In the genomic region with DNA sequence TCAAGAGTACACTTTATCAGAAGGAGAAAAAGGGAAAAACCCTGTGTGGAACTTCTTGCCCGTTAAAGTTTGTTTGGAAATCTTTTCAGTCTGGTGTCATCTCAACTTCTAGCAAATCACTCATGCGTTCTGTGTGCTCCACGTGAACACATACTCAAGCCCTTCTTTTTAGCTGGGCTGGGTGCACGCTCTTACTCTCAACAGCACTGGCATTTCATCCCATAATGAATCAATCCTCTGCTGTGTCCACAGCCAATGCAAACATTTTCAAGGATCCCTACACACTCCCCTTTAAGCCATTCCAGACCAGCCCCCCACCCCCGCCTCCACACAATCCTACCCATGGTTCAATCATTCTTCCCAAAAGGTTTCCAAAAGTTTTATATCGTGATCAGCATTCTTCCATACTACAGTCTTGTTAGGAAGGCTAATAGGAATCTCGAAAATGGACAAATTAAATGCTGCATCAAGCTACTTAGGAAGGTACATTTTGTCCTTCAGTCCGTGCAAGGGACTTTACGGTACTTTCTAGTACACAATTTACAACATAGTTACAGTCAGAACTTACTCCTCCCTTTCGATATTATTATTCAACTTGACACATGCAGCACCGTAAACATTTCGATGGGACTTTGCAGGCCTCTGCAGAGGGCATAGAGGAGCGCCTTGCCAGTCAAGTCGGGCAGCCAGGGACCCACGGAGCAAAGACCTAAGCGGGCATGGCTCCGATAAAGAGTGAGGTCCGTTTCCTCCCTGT, we compare ENCODE assay signal across 8 cellular contexts. TPM values are rescaled to one million over a fixed set of nuclear protein-coding genes. Genes with fewer than 3 reads are reported as not detected.
DNase-seq lines count a peak whose midpoint lies in the region; ATAC-seq and TF ChIP-seq lines count a peak whose summit lies in the region.

No MANE protein-coding gene starts in this region.

- no peaks in the 10 kb centered on the region for H3K27me3 Mint-ChIP-seq in central memory CD8-positive, alpha-beta T cell
- H3K27me3 Mint-ChIP-seq in mesothelial cell of epicardium (ENCODE audit: low read depth): peaks cover 2% of the 10 kb centered on the region

- H3K9ac ChIP-seq in NT2/D1 (ENCODE audit: insufficient read length, low read depth): peak overlapping the region; percentile 67

- no peaks in the 10 kb centered on the region for H3K36me3 ChIP-seq in NT2/D1 (ENCODE audit: insufficient read depth, insufficient read length, low read length)

- H3K4me3 Mint-ChIP-seq in central memory CD8-positive, alpha-beta T cell: peak overlapping the region; percentile 98
- peak overlapping the region; percentile 89 for H3K4me3 Mint-ChIP-seq in mesothelial cell of epicardium

- no peaks in the 10 kb centered on the region for H3K9me3 Mint-ChIP-seq in central memory CD8-positive, alpha-beta T cell
- H3K9me3 Mint-ChIP-seq in mesothelial cell of epicardium: no peaks in the 10 kb centered on the region

- no peak for TF ChIP-seq CTCF in GM10266 (IDR thresholded peaks at IDR 0.05; ENCODE audit: control insufficient read depth, insufficient read depth, low read depth, missing control alignments)
- no peak for TF ChIP-seq CTCF in mesothelial cell of epicardium (IDR thresholded peaks at IDR 0.05; ENCODE audit: unreplicated experiment)

- H3K4me3 ChIP-seq in NT2/D1 (ENCODE audit: insufficient read length, low read depth): peak overlapping the region; percentile 62

- H3K4me1 Mint-ChIP-seq in central memory CD8-positive, alpha-beta T cell: peaks cover 53% of the 10 kb centered on the region
- H3K4me1 Mint-ChIP-seq in mesothelial cell of epicardium: peaks cover 60% of the 10 kb centered on the region

- peaks cover 7% of the 10 kb centered on the region for H3K4me1 ChIP-seq in NT2/D1 (ENCODE audit: insufficient read depth, insufficient read length)

- no peaks in the 10 kb centered on the region for H3K9me3 ChIP-seq in NT2/D1 (ENCODE audit: insufficient read depth, low read length)

- H3K36me3 Mint-ChIP-seq in central memory CD8-positive, alpha-beta T cell (ENCODE audit: insufficient read depth): peaks cover 19% of the 10 kb centered on the region
- no peaks in the 10 kb centered on the region for H3K36me3 Mint-ChIP-seq in mesothelial cell of epicardium

- H3K27me3 ChIP-seq in NT2/D1 (ENCODE audit: insufficient read depth, insufficient read length): peaks cover 83% of the 10 kb centered on the region

- ATAC-seq in central memory CD8-positive, alpha-beta T cell (replicated peaks; ENCODE audit: extremely low read depth, poor library complexity, severe bottlenecking): no peak
- no peak for ATAC-seq in GM19463 (IDR thresholded peaks at IDR 0.05; ENCODE audit: unreplicated experiment)
- ATAC-seq in GM18858 (IDR thresholded peaks at IDR 0.05; ENCODE audit: unreplicated experiment): no peak

- peak; percentile 3 for DNase-seq in A172 (ENCODE audit: low spot score)
- DNase-seq in GM10266 (ENCODE audit: extremely low spot score): peak; percentile 65
- DNase-seq in NT2/D1 (ENCODE audit: low read depth, low spot score): no peak
- no peak for DNase-seq in central memory CD8-positive, alpha-beta T cell (ENCODE audit: low spot score in 2 of 2)
- DNase-seq in mesothelial cell of epicardium (ENCODE audit: low spot score in 2 of 2, unreplicated experiment in 2 of 2): no peak
- no peak for DNase-seq in amniotic stem cell (lab: John Stamatoyannopoulos, UW)

- H3K27ac Mint-ChIP-seq in central memory CD8-positive, alpha-beta T cell (ENCODE audit: low read depth): peak overlapping the region; percentile 98
- peak overlapping the region; percentile 91 for H3K27ac Mint-ChIP-seq in mesothelial cell of epicardium

RNA-seq across cellular contexts. Expression of a gene that starts 1.5 kb away (rescaled TPM):
- total RNA-seq in A172 (2014; rRNA removed; shearing (Covaris generic)): 7.6 and 7.9 TPM in 2 replicates
- 47.0 to 52.6 TPM (median 52.1 TPM) in 3 replicates for total RNA-seq in mesothelial cell of epicardium

RNA-seq across cellular contexts. Expression of a gene that starts 3.1 kb away (rescaled TPM):
- total RNA-seq in A172 (2014; rRNA removed; shearing (Covaris generic)): 2.2 and 2.7 TPM in 2 replicates
- total RNA-seq in mesothelial cell of epicardium: 48.6 to 50.6 TPM (median 50.0 TPM) in 3 replicates

Comparison
In these comparisons a context has a peak if more than half of its experiments do, and no peak if none do; other contexts are left out.
1. DNase-seq: peak in A172 (single experiment) and GM10266 (single experiment); none in NT2/D1 (single experiment), central memory CD8-positive, alpha-beta T cell (0 of 2), mesothelial cell of epicardium (0 of 2) and amniotic stem cell (single experiment).
2. RNA of a gene that starts 3.1 kb away (total RNA-seq): 48.6 to 50.6 TPM in mesothelial cell of epicardium; 2.2 to 2.7 TPM in A172; every median in the first group is over 10 times any median in the second.